ENCODE assay signal across 22 cellular contexts in the genomic region with DNA sequence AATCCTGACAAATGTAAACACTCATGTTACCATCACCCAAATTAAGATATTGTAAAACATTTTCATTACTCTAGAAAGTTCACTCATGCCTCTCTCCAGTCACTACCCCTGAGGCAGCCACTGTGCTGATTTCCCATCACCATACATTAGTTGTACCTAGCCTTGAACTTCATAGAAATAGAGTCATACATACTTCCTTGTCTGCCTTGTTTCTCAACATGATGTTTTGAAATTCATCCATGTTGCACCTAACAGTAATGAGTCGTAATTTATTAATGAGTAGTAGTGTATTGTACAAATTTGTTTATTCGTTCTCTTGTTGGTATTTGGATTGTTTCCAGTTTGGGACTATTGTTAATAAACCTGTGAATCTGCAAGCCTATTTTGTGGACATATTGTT. TPM values are rescaled to one million over a fixed set of nuclear protein-coding genes. Genes with fewer than 3 reads are reported as not detected.
DNase-seq lines count a peak whose midpoint lies in the region; ATAC-seq, FAIRE-seq and TF ChIP-seq lines count a peak whose summit lies in the region.
"Had no signal": no experiment of that assay in that cellular context is flagged by ENCODE, and none has a peak within 500 bp of the region (broad histone marks: within the 10 kb centered on the region; RNA-seq: fewer than 3 reads in every experiment).

No MANE protein-coding gene starts in this region.

- H3K9me3 Mint-ChIP-seq in mesothelial cell of epicardium: peaks cover 4% of the 10 kb centered on the region
- H3K9me3 Mint-ChIP-seq: HFFc6 had no signal

- no peak overlapping the region for H2BK20ac ChIP-seq in IMR-90 (ENCODE audit: low read depth, low read length)

- CTCF ChIA-PET in IMR-90 (lab: Yijun Ruan, JAX): no interaction called here
- CTCF ChIA-PET in K562 (lab: Yijun Ruan, JAX; ENCODE audit: low intra/inter-chr PET ratio): no interaction called here

- H2BK5ac ChIP-seq in IMR-90 (ENCODE audit: low read depth, low read length, poor library complexity, severe bottlenecking): peak overlapping the region; percentile 16

- intact Hi-C loops in IMR-90 (cut with micrococcal nuclease) (no loop called here), K562 (cut with micrococcal nuclease) (no loop called here), spleen (cut with DNase I; ENCODE audit: low total_unique reads) (no loop called here)

- TF ChIP-seq CTCF in C4-2B (conservative IDR thresholded peaks at IDR 0.05): no peak
- no peak for TF ChIP-seq CTCF in IMR-90 (conservative IDR thresholded peaks at IDR 0.05; ENCODE audit: low read depth, low read length)
- TF ChIP-seq CTCF in K562 (IDR thresholded peaks at IDR 0.05 in 2 of 3, conservative IDR thresholded peaks at IDR 0.05 in 1 of 3; ENCODE audit: insufficient read depth in 2 of 3, low read depth in 1 of 3, low read length in 3 of 3): no peak
- no peak for TF ChIP-seq CTCF in osteoblast (IDR thresholded peaks at IDR 0.05; ENCODE audit: extremely low read depth, low read depth, low read length)
- TF ChIP-seq CTCF in spleen (IDR thresholded peaks at IDR 0.05 in 8 of 11, conservative IDR thresholded peaks at IDR 0.05 in 3 of 11): no peak
- no peak for TF ChIP-seq CTCF in mesothelial cell of epicardium (IDR thresholded peaks at IDR 0.05; ENCODE audit: unreplicated experiment)

- H2AFZ ChIP-seq in IMR-90 (replicated peaks; ENCODE audit: low read length, poor library complexity): no peak overlapping the region
- no peak overlapping the region for H2AFZ ChIP-seq in K562 (ENCODE audit: low read depth, low read length)
- no peak overlapping the region for H2AFZ ChIP-seq in osteoblast (ENCODE audit: low read length)

- H3K27ac Mint-ChIP-seq in mesothelial cell of epicardium: no peak overlapping the region
- H3K27ac Mint-ChIP-seq: B cell, HFFc6 had no signal

- POLR2A ChIA-PET in IMR-90 (lab: Charles Lee; ENCODE audit: unreplicated experiment) (no interaction called here), K562 (lab: Yijun Ruan, JAX) (no interaction called here)

- no peak overlapping the region for H3K56ac ChIP-seq in IMR-90 (ENCODE audit: extremely low read depth, insufficient read depth, low read length)

- DNase-seq in IMR-90: no peak
- no peak for DNase-seq in K562 (ENCODE audit: extremely low read depth in 1 of 4, low spot score in 3 of 4)
- DNase-seq in osteoblast (ENCODE audit: insufficient read length, low spot score, missing footprints): peak; percentile 60
- no peak for DNase-seq in spleen
- no peak for DNase-seq in mesothelial cell of epicardium (ENCODE audit: low spot score in 2 of 2, unreplicated experiment in 2 of 2)
- DNase-seq in effector CD8-positive, alpha-beta T cell (lab: John Stamatoyannopoulos, UW): no peak
- DNase-seq: 8988T; C1 segment of cervical spinal cord; CD4-positive, alpha-beta memory T cell; COR-L47; DMS153; DMS79 treated with DMSO at 0.1 percent for 48 hours; EL; GOT3; HFFc6 had no signal

- H3K4me1 ChIP-seq in IMR-90 (ENCODE audit: control insufficient read depth, insufficient read depth, low read length) (peaks cover 6% of the 10 kb centered on the region), K562 (replicated peaks in 1 of 2; ENCODE audit: control insufficient read depth in 2 of 2, insufficient read depth in 2 of 2, low read length in 2 of 2) (no peaks in the 10 kb centered on the region), osteoblast (ENCODE audit: insufficient read depth, low read length) (no peaks in the 10 kb centered on the region), spleen (no peaks in the 10 kb centered on the region)

- BruUV-seq in IMR-90 (replicated peaks; lab: Mats Ljungman, UMichigan) (no TSS peak), K562 (replicated peaks; lab: Mats Ljungman, UMichigan) (no TSS peak)

- no CpG with 5 or more reads among the region's 2 CpGs for WGBS in IMR-90 (ENCODE audit: extremely low coverage in 2 of 2, insufficient read length in 1 of 2), 2 experiments
- WGBS in K562 (ENCODE audit: insufficient coverage, low coverage, missing lambda C conversion rate): 88% methylated on average over 2 of the region's 2 CpGs
- WGBS in spleen, 5 donors: 80 to 91% (median 89%) methylated on average over 2 of the region's 2 CpGs

- peaks cover 7% of the 10 kb centered on the region for H3K36me3 Mint-ChIP-seq in mesothelial cell of epicardium

- dilution Hi-C loops in IMR-90 (cut with HindIII; ENCODE audit: low sequenced_read_pairs, unreplicated experiment): no loop called here

- in situ Hi-C loops in IMR-90 (cut with MboI; ENCODE audit: low sequenced_read_pairs) (no loop called here), K562 (cut with MboI) (no loop called here)

- no peak overlapping the region; the same call in 1 of the 2 replicates for H3K14ac ChIP-seq in IMR-90 (replicated peaks; ENCODE audit: low read depth, low read length)

- H3K4me3 ChIP-seq in IMR-90 (ENCODE audit: insufficient read depth, low read depth, low read length) (no peak overlapping the region), K562 (no peak overlapping the region), osteoblast (ENCODE audit: insufficient read depth, low read length) (no peak overlapping the region), spleen (no peak overlapping the region)
- H3K4me3 ChIP-seq: HAP-1 had no signal

- no peak for TF ChIP-seq EP300 in K562 (IDR thresholded peaks at IDR 0.05; ENCODE audit: low read length)

- H3K27ac ChIP-seq in C4-2B: peak overlapping the region; percentile 16; the same call in 1 of the 2 replicates
- no peak overlapping the region for H3K27ac ChIP-seq in IMR-90 (ENCODE audit: insufficient read depth, low read length)
- no peak overlapping the region for H3K27ac ChIP-seq in K562 (ENCODE audit: extremely low read depth, low read depth, low read length)
- H3K27ac ChIP-seq in osteoblast (ENCODE audit: low read depth, low read length): no peak overlapping the region
- H3K27ac ChIP-seq in spleen: no peak overlapping the region

- FAIRE-seq in K562 (lab: Jason Lieb, UNC): peak; percentile 26
- FAIRE-seq: D721Med, G401.6, GM12892, HepG2 had no signal

- H3K27me3 Mint-ChIP-seq in mesothelial cell of epicardium (ENCODE audit: low read depth): no peaks in the 10 kb centered on the region
- H3K27me3 Mint-ChIP-seq: B cell; CD4-positive, alpha-beta memory T cell had no signal

- no peaks in the 10 kb centered on the region for H3K27me3 ChIP-seq in IMR-90 (ENCODE audit: control insufficient read depth, insufficient read depth, low read length)
- H3K27me3 ChIP-seq in K562 (ENCODE audit: control insufficient read depth in 2 of 2, insufficient read depth in 2 of 2, low read length in 2 of 2): no peaks in the 10 kb centered on the region
- H3K27me3 ChIP-seq in osteoblast (ENCODE audit: insufficient read depth, low read length): no peaks in the 10 kb centered on the region
- H3K27me3 ChIP-seq in spleen (replicated peaks in 1 of 7): no peaks in the 10 kb centered on the region

- H4K8ac ChIP-seq in IMR-90 (ENCODE audit: low read depth in 2 of 2, low read length in 2 of 2): peak overlapping the region in 1 of 2 experiments; percentile 32; a peak in 1 of 4 replicates

- no peak overlapping the region for H3K4ac ChIP-seq in IMR-90 (ENCODE audit: low read depth, low read length)

- H3K9ac ChIP-seq in IMR-90 (ENCODE audit: low read depth, low read length) (no peak overlapping the region), K562 (ENCODE audit: insufficient read depth in 1 of 2, low read depth in 2 of 2, low read length in 2 of 2) (no peak overlapping the region)

- H3K9me1 ChIP-seq in IMR-90 (ENCODE audit: insufficient read depth, low read length) (0 out of 2 replicates have a peak, but pooled peaks cover 3% of the 10 kb centered on the region), K562 (ENCODE audit: control insufficient read depth, insufficient read depth, low read length) (no peaks in the 10 kb centered on the region)

- H4K5ac ChIP-seq in IMR-90 (ENCODE audit: low read depth, low read length): no peak overlapping the region

- 0 out of 2 replicates have a peak overlapping the region, but pooled peaks have one; percentile 29 for H3K18ac ChIP-seq in IMR-90 (ENCODE audit: low read depth, low read length)

- H3K79me1 ChIP-seq in IMR-90 (ENCODE audit: low read depth in 1 of 2, low read length in 2 of 2): peaks cover 3% of the 10 kb centered on the region in 2 experiments; a peak in 2 of 4 replicates

- H3K36me3 ChIP-seq in IMR-90 (ENCODE audit: control insufficient read depth, insufficient read depth, low read length): peaks cover 3% of the 10 kb centered on the region; the same call in 1 of the 2 replicates
- peaks cover 12% of the 10 kb centered on the region; the same call in 2 of the 3 replicates for H3K36me3 ChIP-seq in K562 (ENCODE audit: control insufficient read depth, insufficient read depth, low read length)
- no peaks in the 10 kb centered on the region for H3K36me3 ChIP-seq in osteoblast (ENCODE audit: insufficient read depth, low read length)
- peaks cover 0 to 33% (median 8%) of the 10 kb centered on the region in 6 donors for H3K36me3 ChIP-seq in spleen
- H3K36me3 ChIP-seq: HAP-1 had no signal

- TF ChIP-seq POLR2A in IMR-90 (IDR thresholded peaks at IDR 0.05; ENCODE audit: low read depth, low read length) (no peak), K562 (conservative IDR thresholded peaks at IDR 0.05) (no peak), spleen (IDR thresholded peaks at IDR 0.05) (no peak)

- H3K79me2 ChIP-seq in K562 (ENCODE audit: control insufficient read depth, insufficient read depth, low read length): no peaks in the 10 kb centered on the region
- no peaks in the 10 kb centered on the region for H3K79me2 ChIP-seq in osteoblast (ENCODE audit: insufficient read depth, low read length)

- H3K23ac ChIP-seq in IMR-90 (ENCODE audit: low read depth, low read length): no peak overlapping the region

- H4K20me1 ChIP-seq in IMR-90 (ENCODE audit: insufficient read depth, low read length) (no peaks in the 10 kb centered on the region), K562 (replicated peaks; ENCODE audit: control insufficient read depth, insufficient read depth, low read length) (no peaks in the 10 kb centered on the region), osteoblast (ENCODE audit: insufficient read depth, low read length) (no peaks in the 10 kb centered on the region)

- H2AK9ac ChIP-seq in IMR-90 (replicated peaks; ENCODE audit: low read depth, low read length, poor library complexity): no peak overlapping the region

- no peak for ATAC-seq in IMR-90 (ENCODE audit: low read depth)
- no peak for ATAC-seq in K562
- ATAC-seq: HepG2 had no signal

- TF ChIP-seq RAD21 in IMR-90 (IDR thresholded peaks at IDR 0.05; ENCODE audit: low read length): no peak
- TF ChIP-seq RAD21 in K562 (CRISPR knock-in tag; conservative IDR thresholded peaks at IDR 0.05 in 1 of 2, IDR thresholded peaks at IDR 0.05 in 1 of 2): no peak

- peaks cover 10% of the 10 kb centered on the region for H3K4me1 Mint-ChIP-seq in mesothelial cell of epicardium
- H3K4me1 Mint-ChIP-seq: B cell had no signal

- 0 out of 2 replicates have a peak overlapping the region, but pooled peaks have one; percentile 6 for H2BK120ac ChIP-seq in IMR-90 (ENCODE audit: low read depth, low read length)

- no peak overlapping the region for H4K91ac ChIP-seq in IMR-90 (ENCODE audit: insufficient read depth, low read depth, low read length)

- H3K4me2 ChIP-seq in IMR-90 (ENCODE audit: low read depth, low read length): no peak overlapping the region
- no peak overlapping the region for H3K4me2 ChIP-seq in K562 (ENCODE audit: insufficient read depth, low read length)
- H3K4me2 ChIP-seq in osteoblast (ENCODE audit: insufficient read depth, low read length): no peak overlapping the region

- no peak overlapping the region for H3K4me3 Mint-ChIP-seq in mesothelial cell of epicardium
- H3K4me3 Mint-ChIP-seq: B cell; CD4-positive, alpha-beta memory T cell; HFFc6 had no signal

- no peak overlapping the region for H2BK15ac ChIP-seq in IMR-90 (ENCODE audit: low read depth, low read length)

- H2AK5ac ChIP-seq in IMR-90 (ENCODE audit: low read depth, low read length): no peak overlapping the region

- no peaks in the 10 kb centered on the region for H3K9me3 ChIP-seq in IMR-90 (ENCODE audit: control insufficient read depth, insufficient read depth, low read length)
- no peaks in the 10 kb centered on the region for H3K9me3 ChIP-seq in K562 (replicated peaks; ENCODE audit: control insufficient read depth, insufficient read depth, low read depth, low read length)
- H3K9me3 ChIP-seq in osteoblast (ENCODE audit: low read depth, low read length): no peaks in the 10 kb centered on the region
- peaks cover 0 to 20% (median 10%) of the 10 kb centered on the region in 8 donors for H3K9me3 ChIP-seq in spleen
- H3K9me3 ChIP-seq: HAP-1 had no signal

RNA-seq across cellular contexts. Expression of gene TWSG1, which starts 49.0 kb away (rescaled TPM):
- total RNA-seq in IMR-90 (2012; rRNA removed): 115 and 151 TPM in 2 replicates
- 69.4 and 80.4 TPM in 2 replicates for polyA plus RNA-seq in IMR-90 (2012; rRNA removed)
- polyA plus RNA-seq in IMR-90 (2012; cell fraction: cytosol; rRNA removed): 40.7 and 86.9 TPM in 2 replicates
- 10.9 and 32.1 TPM in 2 replicates for polyA plus RNA-seq in IMR-90 (2012; cell fraction: nucleus; rRNA removed; ENCODE audit: low replicate concordance)
- 26.0 and 36.6 TPM in 2 replicates for total RNA-seq in K562 (2011; cell fraction: chromatin; rRNA removed; ENCODE audit: low replicate concordance)
- total RNA-seq in K562 (2011; cell fraction: nucleolus; rRNA removed): 21.5 and 28.8 TPM in 2 replicates
- total RNA-seq in K562 (2011; cell fraction: nucleoplasm; rRNA removed): 34.2 and 50.5 TPM in 2 replicates
- total RNA-seq in K562 (2014; rRNA removed): 17.9 and 22.5 TPM in 2 replicates
- total RNA-seq in K562 (2014; rRNA removed; fragmentation: Illumina TruSeq; extraction: Trizol): 30.5 and 33.3 TPM in 2 replicates
- total RNA-seq in K562 (2015; rRNA removed; fragmentation: Illumina TruSeq; extraction: Trizol): 27.0 and 31.4 TPM in 2 replicates
- total RNA-seq in K562 (2021): 26.2 and 29.1 TPM in 2 replicates
- polyA plus RNA-seq in K562 (2011; rRNA removed): 37.2 and 43.3 TPM in 2 replicates
- 20.1 and 40.3 TPM in 2 replicates for polyA plus RNA-seq in K562 (2011; cell fraction: cytosol; rRNA removed)
- polyA plus RNA-seq in K562 (2011; cell fraction: nucleus; rRNA removed): 11.0 and 18.5 TPM in 2 replicates
- 34.6 and 37.6 TPM in 2 replicates for polyA plus RNA-seq in K562 (2012)
- polyA plus RNA-seq in K562 (2014; fragmentation: Illumina TruSeq; extraction: Trizol): 21.3 and 25.1 TPM in 2 replicates
- polyA plus RNA-seq in K562 (2014; fragmentation: Nextera tagmentation; extraction: Ambion mirVana): 10 to 100 TPM; 10.4 to 11.3 TPM
- 16.6 TPM in 2 replicates for polyA plus RNA-seq in K562 (2014; rRNA removed)
- 78.2 and 99.4 TPM in 2 replicates for polyA minus RNA-seq in K562 (2011; rRNA and poly(A)+ RNA removed)
- 30.4 and 37.3 TPM in 2 replicates for polyA minus RNA-seq in K562 (2011; cell fraction: cytosol; rRNA and poly(A)+ RNA removed)
- 6.6 and 15.6 TPM in 2 replicates for polyA minus RNA-seq in K562 (2011; cell fraction: nucleus; rRNA and poly(A)+ RNA removed)
- total RNA-seq in osteoblast: 88.7 and 101 TPM in 2 replicates
- total RNA-seq in spleen: 10 to 100 TPM; 16.1 to 28.5 (median 18.0) TPM
- 10 to 100 TPM in 2 of 3 donors, 1 to 10 TPM in 1; 6.2 to 11.1 (median 11.0) TPM for polyA plus RNA-seq in spleen
- total RNA-seq in mesothelial cell of epicardium: 57.2 to 60.2 TPM (median 59.8 TPM) in 3 replicates
